1 cellular context compared by ENCODE assay signal in genomic region chr22:24482998-24483397, GRCh38.
A peak's percentile ranks its signal among the peaks of the same experiment; 100 is the strongest.
TF ChIP-seq lines count a peak whose summit lies in the region.

No MANE protein-coding gene starts in this region.

TF ChIP-seq in liver, 16 proteins besides CTCF, POLR2A, EP300 and RAD21 (continued from another document):
- TF ChIP-seq RXRA (IDR thresholded peaks at IDR 0.05) (peak in 1 of 2 donors; percentile 33), ATF3 (IDR thresholded peaks at IDR 0.05) (no peak), FOXA1 (IDR thresholded peaks at IDR 0.05) (peak; percentile 85), SP1 (IDR thresholded peaks at IDR 0.05) (no peak), EGR1 (IDR thresholded peaks at IDR 0.05; ENCODE audit: low read depth in 2 of 2) (no peak), GABPA (IDR thresholded peaks at IDR 0.05 in 1 of 2, conservative IDR thresholded peaks at IDR 0.05 in 1 of 2) (no peak), FOXA2 (IDR thresholded peaks at IDR 0.05) (peak; percentile 87), ZBTB33 (IDR thresholded peaks at IDR 0.05) (no peak), YY1 (IDR thresholded peaks at IDR 0.05) (no peak), JUND (IDR thresholded peaks at IDR 0.05) (no peak), NR2F2 (IDR thresholded peaks at IDR 0.05) (no peak)
- TF ChIP-seq, protein P1, sequence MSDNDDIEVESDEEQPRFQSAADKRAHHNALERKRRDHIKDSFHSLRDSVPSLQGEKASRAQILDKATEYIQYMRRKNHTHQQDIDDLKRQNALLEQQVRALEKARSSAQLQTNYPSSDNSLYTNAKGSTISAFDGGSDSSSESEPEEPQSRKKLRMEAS (IDR thresholded peaks at IDR 0.05), result peak; percentile 56
- TF ChIP-seq, protein P2, sequence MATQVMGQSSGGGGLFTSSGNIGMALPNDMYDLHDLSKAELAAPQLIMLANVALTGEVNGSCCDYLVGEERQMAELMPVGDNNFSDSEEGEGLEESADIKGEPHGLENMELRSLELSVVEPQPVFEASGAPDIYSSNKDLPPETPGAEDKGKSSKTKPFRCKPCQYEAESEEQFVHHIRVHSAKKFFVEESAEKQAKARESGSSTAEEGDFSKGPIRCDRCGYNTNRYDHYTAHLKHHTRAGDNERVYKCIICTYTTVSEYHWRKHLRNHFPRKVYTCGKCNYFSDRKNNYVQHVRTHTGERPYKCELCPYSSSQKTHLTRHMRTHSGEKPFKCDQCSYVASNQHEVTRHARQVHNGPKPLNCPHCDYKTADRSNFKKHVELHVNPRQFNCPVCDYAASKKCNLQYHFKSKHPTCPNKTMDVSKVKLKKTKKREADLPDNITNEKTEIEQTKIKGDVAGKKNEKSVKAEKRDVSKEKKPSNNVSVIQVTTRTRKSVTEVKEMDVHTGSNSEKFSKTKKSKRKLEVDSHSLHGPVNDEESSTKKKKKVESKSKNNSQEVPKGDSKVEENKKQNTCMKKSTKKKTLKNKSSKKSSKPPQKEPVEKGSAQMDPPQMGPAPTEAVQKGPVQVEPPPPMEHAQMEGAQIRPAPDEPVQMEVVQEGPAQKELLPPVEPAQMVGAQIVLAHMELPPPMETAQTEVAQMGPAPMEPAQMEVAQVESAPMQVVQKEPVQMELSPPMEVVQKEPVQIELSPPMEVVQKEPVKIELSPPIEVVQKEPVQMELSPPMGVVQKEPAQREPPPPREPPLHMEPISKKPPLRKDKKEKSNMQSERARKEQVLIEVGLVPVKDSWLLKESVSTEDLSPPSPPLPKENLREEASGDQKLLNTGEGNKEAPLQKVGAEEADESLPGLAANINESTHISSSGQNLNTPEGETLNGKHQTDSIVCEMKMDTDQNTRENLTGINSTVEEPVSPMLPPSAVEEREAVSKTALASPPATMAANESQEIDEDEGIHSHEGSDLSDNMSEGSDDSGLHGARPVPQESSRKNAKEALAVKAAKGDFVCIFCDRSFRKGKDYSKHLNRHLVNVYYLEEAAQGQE (IDR thresholded peaks at IDR 0.05), result no peak
